In genomic region chr21:23740463-23740862, GRCh38 we compare ENCODE assay signal across 15 cellular contexts.
"Had no signal": no experiment of that assay in that cellular context is flagged by ENCODE, and none has a peak within 500 bp of the region (broad histone marks: within the 10 kb centered on the region; RNA-seq: fewer than 3 reads in every experiment).

No MANE protein-coding gene starts in this region.

- H3K36me3 Mint-ChIP-seq: stimulated activated memory B cell treated with anti-CD40 and anti-IgM and Interleukin-4, amounts not matched to agents 10 μg/mL and 1 μg/mL and 100 μg/mL, for 72 hours had no signal

- H3K27me3 Mint-ChIP-seq: activated T-helper 17 cell treated with anti-CD3 and anti-CD28 coated beads, Interleukin-2, amount 50 U/mL, for 72 hours had no signal

- H3K4me1 Mint-ChIP-seq: activated naive CD8-positive, alpha-beta T cell treated with anti-CD3 and anti-CD28 coated beads, Interleukin-2, amount 50 U/mL, for 24 hours; activated T-helper 17 cell treated with anti-CD3 and anti-CD28 coated beads, Interleukin-2, amount 50 U/mL, for 72 hours; nephron; stimulated activated memory B cell treated with anti-CD40 and anti-IgM and Interleukin-4, amounts not matched to agents 10 μg/mL and 1 μg/mL and 100 μg/mL, for 72 hours had no signal

- H3K27ac Mint-ChIP-seq: activated naive CD8-positive, alpha-beta T cell treated with anti-CD3 and anti-CD28 coated beads, Interleukin-2, amount 50 U/mL, for 24 hours; activated T-helper 17 cell treated with anti-CD3 and anti-CD28 coated beads, Interleukin-2, amount 50 U/mL, for 72 hours; nephron; stimulated activated memory B cell treated with anti-CD40 and anti-IgM and Interleukin-4, amounts not matched to agents 10 μg/mL and 1 μg/mL and 100 μg/mL, for 72 hours had no signal

- H3K9me3 Mint-ChIP-seq: activated naive CD8-positive, alpha-beta T cell treated with anti-CD3 and anti-CD28 coated beads, Interleukin-2, amount 50 U/mL, for 24 hours; activated T-helper 17 cell treated with anti-CD3 and anti-CD28 coated beads, Interleukin-2, amount 50 U/mL, for 72 hours; stimulated activated memory B cell treated with anti-CD40 and anti-IgM and Interleukin-4, amounts not matched to agents 10 μg/mL and 1 μg/mL and 100 μg/mL, for 72 hours had no signal

- DNase-seq: activated CD4-positive, alpha-beta T cell treated with anti-CD3 and anti-CD28 coated beads, Interleukin-2, amount 50 U/mL, for 1 hour; activated CD4-positive, CD25-positive, alpha-beta regulatory T cell; activated naive CD4-positive, alpha-beta T cell treated with Interleukin-2 at 50 U/mL for 16 hours; activated naive CD8-positive, alpha-beta T cell treated with anti-CD3 and anti-CD28 coated beads, Interleukin-2, amount 50 U/mL, for 24 hours; activated T-cell treated with anti-CD3 and anti-CD28 coated beads for 4 hours; aorta; effector CD8-positive, alpha-beta T cell; foreskin keratinocyte; glutamatergic neuron; nucleus accumbens; stimulated activated CD4-positive, alpha-beta T cell treated with anti-CD3 and anti-CD28 coated beads, Interleukin-2, amount 100 ng/mL, for 48 hours; T1000 had no signal

- H3K27me3 ChIP-seq: foreskin keratinocyte had no signal

- H3K4me3 Mint-ChIP-seq: activated naive CD8-positive, alpha-beta T cell treated with anti-CD3 and anti-CD28 coated beads, Interleukin-2, amount 50 U/mL, for 24 hours; activated T-helper 17 cell treated with anti-CD3 and anti-CD28 coated beads, Interleukin-2, amount 50 U/mL, for 72 hours; nephron; stimulated activated memory B cell treated with anti-CD40 and anti-IgM and Interleukin-4, amounts not matched to agents 10 μg/mL and 1 μg/mL and 100 μg/mL, for 72 hours had no signal

- H3K27ac ChIP-seq: foreskin keratinocyte had no signal
